Comparison of ENCODE assay signal across 26 cellular contexts in genomic region chr11:122131126-122131525, GRCh38. TPM values are rescaled to one million over a fixed set of nuclear protein-coding genes. Genes with fewer than 3 reads are reported as not detected.
"Had no signal": no experiment of that assay in that cellular context is flagged by ENCODE, and none has a peak within 500 bp of the region (broad histone marks: within the 10 kb centered on the region; RNA-seq: fewer than 3 reads in every experiment).

No MANE protein-coding gene starts in this region.

- H3K4me1 ChIP-seq: adrenal gland, body of pancreas had no signal

- DNase-seq: activated CD4-positive, alpha-beta T cell treated with anti-CD3 and anti-CD28 coated beads for 48 hours; activated CD4-positive, alpha-beta T cell treated with anti-CD3 and anti-CD28 coated beads, Interleukin-2, amount 50 U/mL, for 4 hours; activated CD4-positive, CD25-positive, alpha-beta regulatory T cell treated with anti-CD3 and anti-CD28 coated beads, Interleukin-2, amount 50 U/mL, for 72 hours; activated CD8-positive, alpha-beta memory T cell treated with anti-CD3 and anti-CD28 coated beads, Interleukin-2, amount 50 U/mL, for 48 hours; activated CD8-positive, alpha-beta T cell treated with anti-CD3 and anti-CD28 coated beads, Interleukin-2, amount 10 ng/mL, durations not matched to agents 7 days and 5 days; activated naive CD4-positive, alpha-beta T cell treated with anti-CD3 and anti-CD28 coated beads, Interleukin-2, amount 50 U/mL, for 16 hours; activated naive CD8-positive, alpha-beta T cell treated with anti-CD3 and anti-CD28 coated beads, Interleukin-2, amount 10 ng/mL, durations not matched to agents 7 days and 5 days; activated T-cell treated with anti-CD3 and anti-CD28 coated beads, Interleukin-2, amount 50 U/mL, for 1 hour; adrenal gland; anterior cingulate cortex; body of pancreas; NCI-H146; NCI-H187 treated with DMSO at 0.1 percent for 48 hours; NCI-H345; NCI-H510A; NCI-H526 treated with DMSO at 0.1 percent for 48 hours; NCI-H82; SW 1271; T-helper 9 cell had no signal

- H3K9me3 Mint-ChIP-seq: activated naive CD8-positive, alpha-beta T cell treated with anti-CD3 and anti-CD28 coated beads, Interleukin-2, amount 10 ng/mL, durations not matched to agents 7 days and 5 days; T-helper 1 cell treated with Interleukin-12 subunit alpha and Interleukin-12 subunit beta and Interleukin-4 antibody, amounts not matched to agents 30 μg/mL and 1 μg/mL, for 36 hours; WTC11 had no signal

- H3K4me3 ChIP-seq: adrenal gland, body of pancreas, SK-N-MC had no signal

- H3K9me3 ChIP-seq: adrenal gland, body of pancreas had no signal

- H3K4me1 Mint-ChIP-seq: activated naive CD8-positive, alpha-beta T cell treated with anti-CD3 and anti-CD28 coated beads, Interleukin-2, amount 10 ng/mL, durations not matched to agents 7 days and 5 days; central memory CD8-positive, alpha-beta T cell had no signal

- ATAC-seq: activated CD8-positive, alpha-beta T cell treated with anti-CD3 and anti-CD28 coated beads, Interleukin-2, amount 10 ng/mL, durations not matched to agents 7 days and 5 days; body of pancreas; Right ventricle myocardium inferior; WTC11 had no signal

- H3K4me3 Mint-ChIP-seq: activated CD8-positive, alpha-beta T cell treated with anti-CD3 and anti-CD28 coated beads, Interleukin-2, amount 10 ng/mL, durations not matched to agents 7 days and 5 days; activated naive CD8-positive, alpha-beta T cell treated with anti-CD3 and anti-CD28 coated beads, Interleukin-2, amount 10 ng/mL, durations not matched to agents 7 days and 5 days; central memory CD8-positive, alpha-beta T cell; T-helper 1 cell treated with Interleukin-12 subunit alpha and Interleukin-12 subunit beta and Interleukin-4 antibody, amounts not matched to agents 30 μg/mL and 1 μg/mL, for 36 hours; WTC11 had no signal

- H3K27ac ChIP-seq: adrenal gland, body of pancreas, SK-N-MC had no signal

- H3K36me3 Mint-ChIP-seq: activated naive CD8-positive, alpha-beta T cell treated with anti-CD3 and anti-CD28 coated beads, Interleukin-2, amount 10 ng/mL, durations not matched to agents 7 days and 5 days; WTC11 had no signal

- H3K36me3 ChIP-seq: adrenal gland had no signal

- H3K27me3 ChIP-seq: adrenal gland, body of pancreas had no signal

- H3K27ac Mint-ChIP-seq: activated CD8-positive, alpha-beta T cell treated with anti-CD3 and anti-CD28 coated beads, Interleukin-2, amount 10 ng/mL, durations not matched to agents 7 days and 5 days; activated naive CD8-positive, alpha-beta T cell treated with anti-CD3 and anti-CD28 coated beads, Interleukin-2, amount 10 ng/mL, durations not matched to agents 7 days and 5 days; T-helper 1 cell treated with Interleukin-12 subunit alpha and Interleukin-12 subunit beta and Interleukin-4 antibody, amounts not matched to agents 30 μg/mL and 1 μg/mL, for 36 hours; WTC11 had no signal

RNA-seq across cellular contexts. Expression of gene BLID, which starts 15.1 kb away (rescaled TPM):
- total RNA-seq: activated CD8-positive, alpha-beta T cell treated with anti-CD3 and anti-CD28 coated beads, Interleukin-2, amount 10 ng/mL, durations not matched to agents 7 days and 5 days; activated naive CD8-positive, alpha-beta T cell treated with anti-CD3 and anti-CD28 coated beads, Interleukin-2, amount 10 ng/mL, durations not matched to agents 7 days and 5 days; body of pancreas; bronchial epithelial cell; OCI-LY7; Right ventricle myocardium inferior; WTC11 had no signal
- polyA plus RNA-seq: adrenal gland had no signal
